In the genomic region with DNA sequence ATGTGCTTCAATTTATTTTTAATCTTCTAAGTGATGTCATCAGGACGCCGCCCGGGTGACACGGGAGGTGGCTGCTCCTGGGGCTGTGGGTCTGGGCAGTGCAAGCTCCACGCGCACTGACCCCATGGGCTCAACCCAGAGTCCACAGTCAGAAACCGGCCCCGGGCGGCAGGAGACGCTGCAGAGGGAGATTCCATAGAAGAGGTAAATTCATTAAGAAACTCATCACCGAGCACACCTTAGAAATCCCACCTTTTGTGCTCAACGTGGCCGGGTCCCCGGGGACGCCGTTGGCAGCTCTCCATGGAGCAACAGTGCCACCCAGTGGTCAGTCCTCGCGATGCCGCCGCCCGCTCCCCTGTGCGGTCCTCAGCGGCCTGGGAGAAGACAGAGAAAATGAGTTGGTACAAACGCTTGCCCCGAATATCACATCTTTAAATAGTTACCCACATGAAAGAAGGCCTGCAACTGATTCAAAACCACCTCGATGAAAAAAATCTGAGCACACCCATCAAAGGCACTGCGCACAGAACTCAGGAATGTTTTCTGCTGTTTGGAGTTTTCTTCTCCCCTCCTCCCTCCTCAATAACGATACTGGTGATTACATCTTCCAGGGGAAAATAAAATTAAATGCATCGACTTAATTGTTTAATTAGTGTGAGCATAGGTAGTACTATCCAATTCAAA, we compare ENCODE assay signal across 8 cellular contexts.
DNase-seq lines count a peak whose midpoint lies in the region; ATAC-seq and TF ChIP-seq lines count a peak whose summit lies in the region.

No MANE protein-coding gene starts in this region.

- H3K36me3 Mint-ChIP-seq in activated T-helper 17 cell treated with anti-CD3 and anti-CD28 coated beads, Interleukin-2, amount 50 U/mL, for 72 hours (ENCODE audit: low read depth): no peaks in the 10 kb centered on the region

- no peak for TF ChIP-seq POLR2A in gastroesophageal sphincter (IDR thresholded peaks at IDR 0.05)
- TF ChIP-seq POLR2A in uterus (IDR thresholded peaks at IDR 0.05): no peak

- intact Hi-C loops in uterus (cut with DNase I; ENCODE audit: low total_unique reads): no loop called here

- H3K9me3 ChIP-seq in HUES64 (ENCODE audit: insufficient read depth, low read depth, low read length) (peaks cover 3% of the 10 kb centered on the region; the same call in 1 of the 2 replicates), gastroesophageal sphincter (no peaks in the 10 kb centered on the region), trophoblast cell (ENCODE audit: insufficient read depth, low read depth, low read length) (peaks cover 2% of the 10 kb centered on the region), uterus (no peaks in the 10 kb centered on the region)

- H3K4me2 ChIP-seq in trophoblast cell (ENCODE audit: low read length): peak overlapping the region; percentile 64

- H3K4me3 ChIP-seq in HUES64 (ENCODE audit: low read length): peak overlapping the region; percentile 37
- peak overlapping the region in 1 of 2 donors; percentile 12 for H3K4me3 ChIP-seq in gastroesophageal sphincter
- H3K4me3 ChIP-seq in trophoblast cell (ENCODE audit: low read depth, low read length): no peak overlapping the region
- H3K4me3 ChIP-seq in uterus: no peak overlapping the region

- no peak overlapping the region for H2AK5ac ChIP-seq in trophoblast cell (ENCODE audit: low read length)

- no peaks in the 10 kb centered on the region for H3K4me1 Mint-ChIP-seq in activated T-helper 17 cell treated with anti-CD3 and anti-CD28 coated beads, Interleukin-2, amount 50 U/mL, for 72 hours

- no peak overlapping the region for H3K27ac Mint-ChIP-seq in activated T-helper 17 cell treated with anti-CD3 and anti-CD28 coated beads, Interleukin-2, amount 50 U/mL, for 72 hours

- H4K8ac ChIP-seq in trophoblast cell (ENCODE audit: low read depth, low read length): no peak overlapping the region

- no peak overlapping the region for H2BK12ac ChIP-seq in trophoblast cell (ENCODE audit: low read length)

- no peak overlapping the region for H3K18ac ChIP-seq in trophoblast cell (ENCODE audit: low read length)

- no peak overlapping the region for H2BK120ac ChIP-seq in trophoblast cell (ENCODE audit: insufficient read depth, low read length, poor library complexity)

- H3K79me1 ChIP-seq in trophoblast cell (ENCODE audit: low read length): peaks cover 6% of the 10 kb centered on the region

- no peaks in the 10 kb centered on the region for H3K9me3 Mint-ChIP-seq in activated T-helper 17 cell treated with anti-CD3 and anti-CD28 coated beads, Interleukin-2, amount 50 U/mL, for 72 hours

- H3K27me3 ChIP-seq in HUES64 (ENCODE audit: insufficient read depth, low read length) (no peaks in the 10 kb centered on the region), gastroesophageal sphincter (peaks cover 38% of the 10 kb centered on the region), trophoblast cell (ENCODE audit: insufficient read depth, low read length) (no peaks in the 10 kb centered on the region), uterus (no peaks in the 10 kb centered on the region)

- DNase-seq in EH (ENCODE audit: low read depth): peak; percentile 50
- peak; percentile 40 for DNase-seq in RKO (ENCODE audit: low spot score)
- peak; percentile 30 to 72 for DNase-seq in trophoblast cell
- DNase-seq in uterus: peak in 1 of 2 donors; percentile 34

- peak; percentile 93 for ATAC-seq in GM21529 (IDR thresholded peaks at IDR 0.05; ENCODE audit: unreplicated experiment)
- peak; percentile 81 for ATAC-seq in activated T-helper 17 cell treated with anti-CD3 and anti-CD28 coated beads, Interleukin-2, amount 50 U/mL, for 72 hours (replicated peaks)
- peak; percentile 70 for ATAC-seq in gastroesophageal sphincter

- no peaks in the 10 kb centered on the region for H3K79me2 ChIP-seq in trophoblast cell (ENCODE audit: control insufficient read depth, insufficient read depth, low read length, poor library complexity)

- no peak overlapping the region for H3K23ac ChIP-seq in trophoblast cell (ENCODE audit: low read length)

- no peak overlapping the region for H2AFZ ChIP-seq in trophoblast cell (ENCODE audit: insufficient read depth, low read length, poor library complexity)

- peak overlapping the region; percentile 50; the same call in 1 of the 2 replicates for H3K9ac ChIP-seq in HUES64 (ENCODE audit: low read depth, low read length)
- no peak overlapping the region for H3K9ac ChIP-seq in trophoblast cell (ENCODE audit: low read length)

- H3K27ac ChIP-seq in HUES64 (ENCODE audit: low read depth, low read length) (no peak overlapping the region), gastroesophageal sphincter (no peak overlapping the region), trophoblast cell (ENCODE audit: low read depth, low read length) (no peak overlapping the region), uterus (no peak overlapping the region)

- peaks cover 19% of the 10 kb centered on the region for H3K27me3 Mint-ChIP-seq in activated T-helper 17 cell treated with anti-CD3 and anti-CD28 coated beads, Interleukin-2, amount 50 U/mL, for 72 hours

- no peak overlapping the region for H3K4me3 Mint-ChIP-seq in activated T-helper 17 cell treated with anti-CD3 and anti-CD28 coated beads, Interleukin-2, amount 50 U/mL, for 72 hours

- no peak overlapping the region for H4K91ac ChIP-seq in trophoblast cell (ENCODE audit: low read depth, low read length)

- H3K36me3 ChIP-seq in HUES64 (ENCODE audit: insufficient read depth, low read length): no peaks in the 10 kb centered on the region
- no peaks in the 10 kb centered on the region for H3K36me3 ChIP-seq in gastroesophageal sphincter
- H3K36me3 ChIP-seq in trophoblast cell (ENCODE audit: control insufficient read depth in 1 of 2, insufficient read depth in 2 of 2, low read length in 2 of 2): no peaks in the 10 kb centered on the region
- no peaks in the 10 kb centered on the region for H3K36me3 ChIP-seq in uterus

- TF ChIP-seq CTCF in gastroesophageal sphincter (IDR thresholded peaks at IDR 0.05) (peak; percentile 39 to 92 (median 76)), uterus (IDR thresholded peaks at IDR 0.05) (peak; percentile 60 to 80 (median 70))

- no peak overlapping the region for H4K12ac ChIP-seq in trophoblast cell (ENCODE audit: low read depth, low read length)

- H3K4ac ChIP-seq in trophoblast cell (ENCODE audit: low read depth, low read length): no peak overlapping the region

- peaks cover 16% of the 10 kb centered on the region for H3K4me1 ChIP-seq in HUES64 (ENCODE audit: insufficient read depth, low read length)
- peaks cover 0 to 7% (median 0%) of the 10 kb centered on the region in 3 donors for H3K4me1 ChIP-seq in gastroesophageal sphincter
- H3K4me1 ChIP-seq in trophoblast cell (ENCODE audit: control insufficient read depth in 1 of 2, insufficient read depth in 2 of 2, low read length in 2 of 2): peaks cover 0 to 7% of the 10 kb centered on the region in 2 experiments
- no peaks in the 10 kb centered on the region for H3K4me1 ChIP-seq in uterus

- no peak overlapping the region for H2BK5ac ChIP-seq in trophoblast cell (ENCODE audit: low read depth, low read length, poor library complexity)

- WGBS in HUES64: 16% methylated on average over 27 of the region's 29 CpGs
- 28 to 30% methylated on average over 8 to 11 of the region's 29 CpGs for WGBS in gastroesophageal sphincter (ENCODE audit: low coverage in 1 of 2), 2 donors
- WGBS in trophoblast cell (ENCODE audit: extremely low coverage, insufficient coverage, insufficient read length): no CpG with 5 or more reads among the region's 29 CpGs

- H3K14ac ChIP-seq in trophoblast cell (ENCODE audit: low read length): no peak overlapping the region

- TF ChIP-seq EP300 in gastroesophageal sphincter (IDR thresholded peaks at IDR 0.05): no peak
